Comparison of ENCODE assay signal across 19 cellular contexts in genomic region chr11:125603207-125603606, GRCh38. TPM values are rescaled to one million over a fixed set of nuclear protein-coding genes. Genes with fewer than 3 reads are reported as not detected.
DNase-seq lines count a peak whose midpoint lies in the region; ATAC-seq and TF ChIP-seq lines count a peak whose summit lies in the region.
"Had no signal": no experiment of that assay in that cellular context is flagged by ENCODE, and none has a peak within 500 bp of the region (broad histone marks: within the 10 kb centered on the region; RNA-seq: fewer than 3 reads in every experiment).

No MANE protein-coding gene starts in this region.

- WGBS in mesenchymal stem cell, result 95% methylated on average over 2 of the region's 3 CpGs

- peaks cover 27 to 91% of the 10 kb centered on the region in 2 experiments for H3K36me3 ChIP-seq in mesenchymal stem cell (ENCODE audit: control insufficient read depth in 1 of 2, insufficient read depth in 2 of 2, low read depth in 1 of 2, low read length in 2 of 2)

- ATAC-seq in HG03097 (IDR thresholded peaks at IDR 0.05; ENCODE audit: low FRiP score, unreplicated experiment), result no peak
- ATAC-seq in stimulated activated effector memory CD8-positive, alpha-beta T cell treated with anti-CD3 and anti-CD28 coated beads, Interleukin-12 subunit alpha, Interleukin-12 subunit beta, amount 100 ng/mL, for 72 hours, result no peak
- ATAC-seq: HCT116, PC-3 had no signal

- no peaks in the 10 kb centered on the region for H3K27me3 Mint-ChIP-seq in Calu3 (ENCODE audit: unreplicated experiment)

- no peaks in the 10 kb centered on the region for H3K27me3 ChIP-seq in mesenchymal stem cell (ENCODE audit: control insufficient read depth in 1 of 2, insufficient read depth in 1 of 2, low read length in 2 of 2)

- TF ChIP-seq CTCF in choroid plexus epithelial cell (conservative IDR thresholded peaks at IDR 0.05; ENCODE audit: low read depth, low read length) (no peak), Calu3 (IDR thresholded peaks at IDR 0.05; ENCODE audit: unreplicated experiment) (no peak)

- no peaks in the 10 kb centered on the region for H3K4me1 Mint-ChIP-seq in Calu3 (ENCODE audit: low read depth, unreplicated experiment)
- H3K4me1 Mint-ChIP-seq in stimulated activated effector memory CD8-positive, alpha-beta T cell treated with anti-CD3 and anti-CD28 coated beads, Interleukin-12 subunit alpha, Interleukin-12 subunit beta, amount 100 ng/mL, for 72 hours, result no peaks in the 10 kb centered on the region
- H3K4me1 Mint-ChIP-seq: CD14-positive monocyte had no signal

- H2BK12ac ChIP-seq in mesenchymal stem cell (ENCODE audit: low read length in 2 of 2), result no peak overlapping the region

- no peak overlapping the region for H3K4me2 ChIP-seq in mesenchymal stem cell (ENCODE audit: low read length, poor library complexity, severe bottlenecking)

- H3K4me1 ChIP-seq in mesenchymal stem cell (ENCODE audit: control insufficient read depth, insufficient read depth, low read depth, low read length), result peaks cover 2% of the 10 kb centered on the region

- no peak overlapping the region for H3K9ac ChIP-seq in mesenchymal stem cell (ENCODE audit: low read length)

- H4K91ac ChIP-seq in mesenchymal stem cell (ENCODE audit: low read length), result no peak overlapping the region

- no peak overlapping the region for H2BK5ac ChIP-seq in mesenchymal stem cell (ENCODE audit: low read depth, low read length, poor library complexity, severe bottlenecking)

- no peak overlapping the region for H2AK5ac ChIP-seq in mesenchymal stem cell (ENCODE audit: low read length, severe bottlenecking)

- no peak overlapping the region for H3K23ac ChIP-seq in mesenchymal stem cell (ENCODE audit: low read length in 2 of 2)

- H3K4me3 Mint-ChIP-seq in Calu3 (ENCODE audit: low read depth, unreplicated experiment), result no peak overlapping the region
- no peak overlapping the region for H3K4me3 Mint-ChIP-seq in stimulated activated effector memory CD8-positive, alpha-beta T cell treated with anti-CD3 and anti-CD28 coated beads, Interleukin-12 subunit alpha, Interleukin-12 subunit beta, amount 100 ng/mL, for 72 hours
- H3K4me3 Mint-ChIP-seq: CD14-positive monocyte had no signal

- no peak overlapping the region for H2BK15ac ChIP-seq in mesenchymal stem cell (ENCODE audit: low read depth, poor library complexity, severe bottlenecking)

- no peak overlapping the region for H4K8ac ChIP-seq in mesenchymal stem cell (ENCODE audit: low read length)

- no peak overlapping the region for H2AFZ ChIP-seq in mesenchymal stem cell (ENCODE audit: low read depth, low read length)

- peaks cover 22% of the 10 kb centered on the region for H3K79me1 ChIP-seq in mesenchymal stem cell (replicated peaks; ENCODE audit: low read length, poor library complexity, severe bottlenecking)

- BruUV-seq in Calu3 (replicated peaks; lab: Mats Ljungman, UMichigan), result no TSS peak

- intact Hi-C loops in Calu3 (cut with micrococcal nuclease; ENCODE audit: unreplicated experiment), result no loop called here

- peak; percentile 3 for DNase-seq in AG08395 (ENCODE audit: low spot score)
- DNase-seq in HCEC 1CT, result peak; percentile 47
- DNase-seq in choroid plexus epithelial cell (ENCODE audit: low read depth), result peak; percentile 43
- no peak for DNase-seq in mesenchymal stem cell
- no peak for DNase-seq in HuH-7.5 (ENCODE audit: low spot score)
- DNase-seq in Calu3, result no peak
- no peak for DNase-seq in stimulated activated effector memory CD8-positive, alpha-beta T cell treated with anti-CD3 and anti-CD28 coated beads, Interleukin-12 subunit alpha, Interleukin-12 subunit beta, amount 100 ng/mL, for 72 hours (ENCODE audit: low spot score in 2 of 2)
- DNase-seq: AML-193, COR-L47, DMS53, NCI-H1092, NCI-H146, NCI-H2081, NCI-H774, PC-3 had no signal

- no peak overlapping the region for H3K18ac ChIP-seq in mesenchymal stem cell (ENCODE audit: low read depth in 1 of 2, low read length in 2 of 2)

- H3K9me3 Mint-ChIP-seq in Calu3 (ENCODE audit: low read depth, unreplicated experiment), result no peaks in the 10 kb centered on the region
- no peaks in the 10 kb centered on the region for H3K9me3 Mint-ChIP-seq in stimulated activated effector memory CD8-positive, alpha-beta T cell treated with anti-CD3 and anti-CD28 coated beads, Interleukin-12 subunit alpha, Interleukin-12 subunit beta, amount 100 ng/mL, for 72 hours
- H3K9me3 Mint-ChIP-seq: CD14-positive monocyte had no signal

- peaks cover 24% of the 10 kb centered on the region for H3K36me3 Mint-ChIP-seq in Calu3 (ENCODE audit: insufficient read depth, unreplicated experiment)
- H3K36me3 Mint-ChIP-seq in stimulated activated effector memory CD8-positive, alpha-beta T cell treated with anti-CD3 and anti-CD28 coated beads, Interleukin-12 subunit alpha, Interleukin-12 subunit beta, amount 100 ng/mL, for 72 hours, result peaks cover 100% of the 10 kb centered on the region

- no peak overlapping the region for H3K27ac Mint-ChIP-seq in Calu3 (ENCODE audit: unreplicated experiment)
- H3K27ac Mint-ChIP-seq in stimulated activated effector memory CD8-positive, alpha-beta T cell treated with anti-CD3 and anti-CD28 coated beads, Interleukin-12 subunit alpha, Interleukin-12 subunit beta, amount 100 ng/mL, for 72 hours, result no peak overlapping the region

- peak overlapping the region; percentile 28 for H3K27ac ChIP-seq in mesenchymal stem cell (ENCODE audit: low read length, poor library complexity, severe bottlenecking)
- H3K27ac ChIP-seq: SK-N-MC had no signal

- H3K4me3 ChIP-seq in choroid plexus epithelial cell (ENCODE audit: low read depth, low read length), result no peak overlapping the region
- H3K4me3 ChIP-seq in mesenchymal stem cell (ENCODE audit: insufficient read depth in 1 of 2, low read depth in 1 of 2, low read length in 2 of 2), result no peak overlapping the region
- H3K4me3 ChIP-seq: SK-N-MC had no signal

- H3K4ac ChIP-seq in mesenchymal stem cell (ENCODE audit: low read depth in 1 of 2, low read length in 2 of 2), result no peak overlapping the region

- CTCF ChIA-PET in Calu3 (lab: Charles Lee), result no interaction called here

- no peak overlapping the region for H2BK120ac ChIP-seq in mesenchymal stem cell (ENCODE audit: low read depth, low read length)

- no peaks in the 10 kb centered on the region for H3K9me3 ChIP-seq in mesenchymal stem cell (ENCODE audit: control insufficient read depth, low read length)

- H3K14ac ChIP-seq in mesenchymal stem cell (ENCODE audit: low read length in 2 of 2), result no peak overlapping the region

RNA-seq across cellular contexts. Expression of gene STT3A, which starts 10.6 kb away (rescaled TPM):
- 228 TPM for polyA plus RNA-seq in mesenchymal stem cell (2013, experiment 1 of 2)
- polyA plus RNA-seq in mesenchymal stem cell (2013, experiment 2 of 2), result 229 TPM
- total RNA-seq in Calu3 (2022), result 139 and 168 TPM in 2 replicates

RNA-seq across cellular contexts. Expression of gene CHEK1, which starts 21.8 kb away (rescaled TPM):
- 17.0 TPM for polyA plus RNA-seq in mesenchymal stem cell (2013, experiment 1 of 2)
- polyA plus RNA-seq in mesenchymal stem cell (2013, experiment 2 of 2), result 18.5 TPM
- 27.3 and 33.2 TPM in 2 replicates for total RNA-seq in Calu3 (2022)

RNA-seq across cellular contexts. Expression of gene EI24, which starts 33.9 kb away (rescaled TPM):
- polyA plus RNA-seq in mesenchymal stem cell (2013, experiment 1 of 2), result 125 TPM
- 132 TPM for polyA plus RNA-seq in mesenchymal stem cell (2013, experiment 2 of 2)
- 76.7 and 82.2 TPM in 2 replicates for total RNA-seq in Calu3 (2022)

Comparison
In these comparisons a context has a peak if more than half of its experiments do, and no peak if none do; other contexts are left out.
1. DNase-seq: peak in AG08395 (single experiment), HCEC 1CT (single experiment) and choroid plexus epithelial cell (single experiment); none in mesenchymal stem cell (single experiment), HuH-7.5 (single experiment), Calu3 (single experiment) and stimulated activated effector memory CD8-positive, alpha-beta T cell treated with anti-CD3 and anti-CD28 coated beads, Interleukin-12 subunit alpha, Interleukin-12 subunit beta, amount 100 ng/mL, for 72 hours (0 of 2).